In genomic region chr2:241858206-241859016, GRCh38 we compare ENCODE assay signal across 9 cellular contexts. TPM values are rescaled to one million over a fixed set of nuclear protein-coding genes. Genes with fewer than 3 reads are reported as not detected.
A peak's percentile ranks its signal among the peaks of the same experiment; 100 is the strongest.
DNase-seq lines count a peak whose midpoint lies in the region; ATAC-seq and TF ChIP-seq lines count a peak whose summit lies in the region.
"Had no signal": no experiment of that assay in that cellular context is flagged by ENCODE, and none has a peak within 500 bp of the region (broad histone marks: within the 10 kb centered on the region; RNA-seq: fewer than 3 reads in every experiment).

Gene PDCD1, minus strand, starts transcription at chr2:241858894. Its CDS starts 56 bp downstream, at chr2:241858838.

- DNase-seq in NCI-H1694 (lab: John Stamatoyannopoulos, UW) (peak; percentile 48), NCI-H1694 treated with DMSO at 0.1 percent for 48 hours (lab: John Stamatoyannopoulos, UW) (no peak), SW480 (ENCODE audit: low spot score) (peak; percentile 50), naive B cell (no peak), NK-92 (lab: John Stamatoyannopoulos, UW; ENCODE audit: unreplicated experiment) (no peak)

- no peaks in the 10 kb centered on the region for H3K9me3 ChIP-seq in thymus (ENCODE audit: control insufficient read depth)
- H3K9me3 ChIP-seq: A549 had no signal

- peaks cover 14% of the 10 kb centered on the region for H3K4me1 Mint-ChIP-seq in brain
- H3K4me1 Mint-ChIP-seq in naive B cell = peaks cover 4 to 16% (median 7%) of the 10 kb centered on the region in 3 donors

- no peaks in the 10 kb centered on the region for H3K36me3 ChIP-seq in thymus (ENCODE audit: control insufficient read depth, insufficient read depth)

- TF ChIP-seq CTCF in brain (conservative IDR thresholded peaks at IDR 0.05) = no peak

- no peaks in the 10 kb centered on the region for H3K27me3 ChIP-seq in thymus (ENCODE audit: control insufficient read depth, insufficient read depth)

- peak within 1 kb of the TSS; percentile 90 for H3K27ac ChIP-seq in thymus (ENCODE audit: low read depth)

- ATAC-seq in naive B cell (ENCODE audit: low read depth in 2 of 2) (peak; percentile 23 to 44), GM19328 (IDR thresholded peaks at IDR 0.05; ENCODE audit: unreplicated experiment) (no peak)

- WGBS in thymus = 70% methylated on average over 28 of the region's 28 CpGs

- H3K9me3 Mint-ChIP-seq in brain (peaks cover 0 to 6% (median 0%) of the 10 kb centered on the region in 5 experiments), naive B cell (no peaks in the 10 kb centered on the region)

- peaks cover 43% of the 10 kb centered on the region for H3K4me1 ChIP-seq in thymus (ENCODE audit: control insufficient read depth, insufficient read depth, low read length)
- H3K4me1 ChIP-seq: A549 had no signal

- H3K27ac Mint-ChIP-seq in brain (peak within 1 kb of the TSS; percentile 82 to 99 (median 95)), naive B cell (peak within 1 kb of the TSS in 5 of 6 donors; percentile 75 to 95 (median 87))

- H3K36me3 Mint-ChIP-seq in brain (no peaks in the 10 kb centered on the region), naive B cell (peaks cover 0 to 15% of the 10 kb centered on the region in 2 donors)

- peak within 1 kb of the TSS in 3 of 5 experiments; percentile 24 to 65 (median 53) for H3K4me3 Mint-ChIP-seq in brain
- H3K4me3 Mint-ChIP-seq in naive B cell = peak within 1 kb of the TSS in 7 of 8 donors; percentile 36 to 79 (median 66)

- H3K4me3 ChIP-seq in thymus (ENCODE audit: low read length) = peak within 1 kb of the TSS; percentile 48
- H3K4me3 ChIP-seq: A549 had no signal

- H3K27me3 Mint-ChIP-seq in brain (no peaks in the 10 kb centered on the region), naive B cell (peaks cover 18 to 42% (median 27%) of the 10 kb centered on the region in 3 donors)

RNA-seq across cellular contexts. Expression of gene PDCD1, which starts in this region (rescaled TPM):
- 0.20 TPM for polyA plus RNA-seq in brain (ENCODE audit: insufficient read depth, low read depth, low replicate concordance)
- not detected for polyA plus RNA-seq in naive B cell (ENCODE audit: low read depth in 6 of 6)
- polyA plus RNA-seq in thymus = 12.7 TPM
- polyA plus RNA-seq: A549 had no signal

Comparison
In these comparisons a context has a peak if more than half of its experiments do, and no peak if none do; other contexts are left out.
1. RNA of gene PDCD1 (polyA plus RNA-seq): 12.7 TPM in thymus (single experiment); 0.20 TPM in brain (single experiment) and not detected in naive B cell; every median in the first group is over 10 times any median in the second.
2. DNase-seq: peak in NCI-H1694 (single experiment) and SW480 (single experiment); none in NCI-H1694 treated with DMSO at 0.1 percent for 48 hours (single experiment), naive B cell (single experiment) and NK-92 (single experiment).
3. Peak in ATAC-seq in naive B cell; RNA of the gene not detected or under 1 TPM.